18 cellular contexts compared by ENCODE assay signal in the genomic region with DNA sequence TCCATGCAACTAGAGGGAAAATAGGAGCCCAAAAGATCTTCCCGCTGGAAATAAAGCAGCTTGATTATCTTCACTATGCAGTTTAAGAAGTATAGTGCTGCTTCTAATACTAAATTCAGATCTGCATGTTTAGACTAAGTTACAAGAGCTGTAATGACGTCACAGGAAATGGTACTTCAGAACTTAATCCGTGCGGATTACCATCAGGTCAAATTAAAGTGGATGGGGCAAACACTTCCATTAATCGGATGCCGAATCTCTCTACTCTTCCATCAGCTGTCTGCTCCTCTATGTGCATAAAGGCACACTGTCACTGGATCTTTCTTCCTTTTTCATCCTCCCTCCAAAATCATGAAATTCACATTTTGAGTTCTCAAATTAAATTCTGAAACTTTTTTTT.
"Had no signal": no experiment of that assay in that cellular context is flagged by ENCODE, and none has a peak within 500 bp of the region (broad histone marks: within the 10 kb centered on the region; RNA-seq: fewer than 3 reads in every experiment).

No MANE protein-coding gene starts in this region.

- H3K4me3 ChIP-seq: adrenal gland, esophagus muscularis mucosa, right atrium auricular region had no signal

- H3K27me3 Mint-ChIP-seq: activated naive CD4-positive, alpha-beta T cell treated with anti-CD3 and anti-CD28 coated beads, Interleukin-2, amount 10 ng/mL, durations not matched to agents 7 days and 5 days; natural killer cell treated with Interleukin-12 subunit alpha and Interleukin-12 subunit beta and Interleukin-15 and Interleukin-18, amount 100 ng/mL, for 72 hours; stimulated activated naive CD8-positive, alpha-beta T cell treated with anti-CD3 and anti-CD28 coated beads, Interleukin-15, amount 100 ng/mL, for 72 hours; type B pancreatic cell had no signal

- FAIRE-seq: colon, kidney had no signal

- H3K27ac Mint-ChIP-seq: activated naive CD4-positive, alpha-beta T cell treated with anti-CD3 and anti-CD28 coated beads, Interleukin-2, amount 10 ng/mL, durations not matched to agents 7 days and 5 days; activated T-helper 2 cell treated with anti-CD3 and anti-CD28 coated beads, Interferon-gamma antibody, Interleukin-2, Interleukin-4, amounts not matched to agents 10 μg/mL and 5 μg/mL and 100 μg/mL, durations not matched to agents 14 hours and 24 hours and 36 hours; natural killer cell treated with Interleukin-12 subunit alpha and Interleukin-12 subunit beta and Interleukin-15 and Interleukin-18, amount 100 ng/mL, for 72 hours; type B pancreatic cell had no signal

- H3K9me3 Mint-ChIP-seq: activated naive CD4-positive, alpha-beta T cell treated with anti-CD3 and anti-CD28 coated beads, Interleukin-2, amount 10 ng/mL, durations not matched to agents 7 days and 5 days; activated T-helper 2 cell treated with anti-CD3 and anti-CD28 coated beads, Interferon-gamma antibody, Interleukin-2, Interleukin-4, amounts not matched to agents 10 μg/mL and 5 μg/mL and 100 μg/mL, durations not matched to agents 14 hours and 24 hours and 36 hours; natural killer cell treated with Interleukin-12 subunit alpha and Interleukin-12 subunit beta and Interleukin-15 and Interleukin-18, amount 100 ng/mL, for 72 hours; stimulated activated naive CD8-positive, alpha-beta T cell treated with anti-CD3 and anti-CD28 coated beads, Interleukin-15, amount 100 ng/mL, for 72 hours; type B pancreatic cell had no signal

- H3K4me1 Mint-ChIP-seq: activated naive CD4-positive, alpha-beta T cell treated with anti-CD3 and anti-CD28 coated beads, Interleukin-2, amount 10 ng/mL, durations not matched to agents 7 days and 5 days had no signal

- DNase-seq: activated CD4-positive, alpha-beta T cell treated with anti-CD3 and anti-CD28 coated beads for 1 hour; activated CD4-positive, alpha-beta T cell treated with anti-CD3 and anti-CD28 coated beads, Interleukin-2, amount 50 U/mL, for 48 hours; activated naive CD4-positive, alpha-beta T cell treated with anti-CD3 and anti-CD28 coated beads, Interleukin-2, amount 10 ng/mL, durations not matched to agents 7 days and 5 days; adrenal gland; caudate nucleus; foreskin fibroblast; hippocampal formation; kidney; left ventricle myocardium superior; mesendoderm; nucleus accumbens; stimulated activated naive CD8-positive, alpha-beta T cell treated with anti-CD3 and anti-CD28 coated beads, Interleukin-15, amount 100 ng/mL, for 72 hours had no signal

- H3K4me3 Mint-ChIP-seq: activated naive CD4-positive, alpha-beta T cell treated with anti-CD3 and anti-CD28 coated beads, Interleukin-2, amount 10 ng/mL, durations not matched to agents 7 days and 5 days; natural killer cell treated with Interleukin-12 subunit alpha and Interleukin-12 subunit beta and Interleukin-15 and Interleukin-18, amount 100 ng/mL, for 72 hours; stimulated activated naive CD8-positive, alpha-beta T cell treated with anti-CD3 and anti-CD28 coated beads, Interleukin-15, amount 100 ng/mL, for 72 hours; type B pancreatic cell had no signal
